ENCODE assay signal across 8 cellular contexts in the genomic region with DNA sequence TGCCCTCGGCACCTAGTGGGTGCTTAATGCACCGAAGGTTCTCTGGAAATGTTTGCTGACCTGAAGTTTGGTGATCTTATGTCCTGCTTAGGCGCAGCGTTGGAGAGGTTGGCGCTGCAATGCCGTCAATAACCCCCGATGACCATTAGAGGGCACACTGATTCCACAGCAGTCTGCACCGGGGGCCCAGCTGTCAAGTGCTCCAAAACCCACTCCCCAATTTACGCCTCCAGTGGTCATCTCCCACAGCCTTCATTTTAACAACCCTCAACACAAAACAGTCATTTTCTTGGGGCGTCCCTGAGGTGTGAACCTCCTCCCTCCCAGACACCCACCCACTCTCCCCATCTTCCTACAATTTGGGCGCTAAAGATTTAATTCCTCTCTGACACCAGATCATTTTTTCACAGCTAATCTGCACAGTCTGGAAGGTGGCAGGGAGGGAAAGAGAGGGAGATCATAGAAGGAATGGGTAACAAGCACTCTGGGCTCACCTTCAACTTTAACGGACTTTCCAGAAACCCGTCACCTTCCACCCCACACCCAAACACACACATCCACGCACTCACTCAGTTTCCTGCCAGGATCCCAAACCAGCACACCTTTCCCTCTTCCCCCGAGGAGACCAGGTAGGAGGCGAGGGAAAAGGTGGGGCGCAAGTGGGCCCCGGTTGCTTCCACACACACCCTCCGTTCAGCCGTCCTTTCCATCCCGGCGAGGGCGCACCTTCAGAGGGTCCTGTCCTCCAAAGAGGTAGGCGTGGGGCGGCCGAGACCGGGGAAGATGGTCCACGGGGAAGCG. TPM values are rescaled to one million over a fixed set of nuclear protein-coding genes. Genes with fewer than 3 reads are reported as not detected.
DNase-seq lines count a peak whose midpoint lies in the region; ATAC-seq and TF ChIP-seq lines count a peak whose summit lies in the region.

No MANE protein-coding gene starts in this region.

- TF ChIP-seq CTCF in GM12801 (IDR thresholded peaks at IDR 0.05; ENCODE audit: extremely low read depth, insufficient read length), result peak; percentile 78

- H3K4me3 ChIP-seq in esophagus (ENCODE audit: low read depth in 1 of 2, low read length in 2 of 2) (peak overlapping the region; percentile 47 to 58), mucosa of rectum (ENCODE audit: low read length in 2 of 2) (peak overlapping the region; percentile 27 to 64), thymus (ENCODE audit: low read length) (peak overlapping the region; percentile 50)

- peak; percentile 53 for DNase-seq in 8988T
- peak; percentile 7 for DNase-seq in NCI-H2196 treated with DMSO at 0.1 percent for 48 hours (lab: John Stamatoyannopoulos, UW; ENCODE audit: unreplicated experiment)
- peak; percentile 79 for DNase-seq in activated CD8-positive, alpha-beta memory T cell treated with anti-CD3 and anti-CD28 coated beads for 24 hours

- peaks cover 0 to 3% of the 10 kb centered on the region in 2 donors for H3K9me3 ChIP-seq in esophagus (ENCODE audit: control insufficient read depth in 2 of 2, insufficient read depth in 1 of 2, low read depth in 1 of 2, low read length in 1 of 2)
- H3K9me3 ChIP-seq in mucosa of rectum (ENCODE audit: control insufficient read depth in 2 of 2, low read length in 2 of 2), result no peaks in the 10 kb centered on the region
- H3K9me3 ChIP-seq in thymus (ENCODE audit: control insufficient read depth), result no peaks in the 10 kb centered on the region

- WGBS in esophagus, 2 donors, result 2 to 3% methylated on average over 29 of the region's 29 CpGs
- WGBS in thymus, result 9% methylated on average over 29 of the region's 29 CpGs

- no peak for ATAC-seq in HG02763 (IDR thresholded peaks at IDR 0.05; ENCODE audit: unreplicated experiment)

- peak overlapping the region in 1 of 2 donors; percentile 40 for H3K9ac ChIP-seq in mucosa of rectum (ENCODE audit: low read depth in 1 of 2, low read length in 2 of 2)

- H3K4me1 ChIP-seq in esophagus (ENCODE audit: control insufficient read depth in 2 of 2, insufficient read depth in 2 of 2, low read length in 1 of 2) (peaks cover 0 to 13% of the 10 kb centered on the region in 2 donors), mucosa of rectum (ENCODE audit: control insufficient read depth in 2 of 2, insufficient read depth in 2 of 2, low read length in 2 of 2) (peaks cover 17 to 19% of the 10 kb centered on the region in 2 donors), thymus (ENCODE audit: control insufficient read depth, insufficient read depth, low read length) (peaks cover 16% of the 10 kb centered on the region)

- H3K27ac ChIP-seq in esophagus (ENCODE audit: low read depth in 2 of 2, low read length in 1 of 2), result no peak overlapping the region
- H3K27ac ChIP-seq in mucosa of rectum (ENCODE audit: low read depth in 2 of 2, low read length in 2 of 2), result no peak overlapping the region
- no peak overlapping the region for H3K27ac ChIP-seq in thymus (ENCODE audit: low read depth)

- H3K27me3 ChIP-seq in esophagus (ENCODE audit: control insufficient read depth in 1 of 2, insufficient read depth in 2 of 2, low read length in 2 of 2), result peaks cover 0 to 10% of the 10 kb centered on the region in 2 donors
- H3K27me3 ChIP-seq in mucosa of rectum (ENCODE audit: control insufficient read depth in 2 of 2, insufficient read depth in 2 of 2, low read length in 2 of 2), result peaks cover 15 to 39% of the 10 kb centered on the region in 2 donors
- peaks cover 42% of the 10 kb centered on the region for H3K27me3 ChIP-seq in thymus (ENCODE audit: control insufficient read depth, insufficient read depth)

- no peaks in the 10 kb centered on the region for H3K36me3 ChIP-seq in esophagus (ENCODE audit: control insufficient read depth in 2 of 2, insufficient read depth in 2 of 2, low read length in 1 of 2)
- no peaks in the 10 kb centered on the region for H3K36me3 ChIP-seq in mucosa of rectum (ENCODE audit: control insufficient read depth in 2 of 2, insufficient read depth in 2 of 2, low read length in 2 of 2)
- no peaks in the 10 kb centered on the region for H3K36me3 ChIP-seq in thymus (ENCODE audit: control insufficient read depth, insufficient read depth)

RNA-seq across cellular contexts. Expression of a gene that starts 0.6 kb away (rescaled TPM):
- 1 to 10 TPM; 2.2 to 3.6 TPM for polyA plus RNA-seq in esophagus
- polyA plus RNA-seq in thymus, result 10.1 TPM

RNA-seq across cellular contexts. Expression of a gene that starts 7.1 kb away (rescaled TPM):
- 10 to 100 TPM; 22.5 to 99.9 TPM for polyA plus RNA-seq in esophagus
- polyA plus RNA-seq in thymus, result 91.2 TPM

RNA-seq across cellular contexts. Expression of a gene that starts 19.4 kb away (rescaled TPM):
- polyA plus RNA-seq in esophagus (10 to 100 TPM; 20.0 to 35.3 TPM), thymus (48.2 TPM)

RNA-seq across cellular contexts. Expression of a gene that starts 44.1 kb away (rescaled TPM):
- polyA plus RNA-seq in esophagus (10 to 100 TPM; 41.6 to 45.5 TPM), thymus (111 TPM)

RNA-seq across cellular contexts. Expression of a gene that starts 49.7 kb away (rescaled TPM):
- polyA plus RNA-seq in esophagus (1 to 10 TPM in 1 of 2 donors, under 1 TPM in 1; 0.93 to 2.3 TPM), thymus (3.4 TPM)

Comparison
In these comparisons a context has a peak if more than half of its experiments do, and no peak if none do; other contexts are left out.
1. DNase-seq: peak in every context shown above with its lines; median percentile 79 in activated CD8-positive, alpha-beta memory T cell treated with anti-CD3 and anti-CD28 coated beads for 24 hours; 53 in 8988T; 7 in NCI-H2196 treated with DMSO at 0.1 percent for 48 hours.